Comparison of ENCODE assay signal across 16 cellular contexts in the genomic region with DNA sequence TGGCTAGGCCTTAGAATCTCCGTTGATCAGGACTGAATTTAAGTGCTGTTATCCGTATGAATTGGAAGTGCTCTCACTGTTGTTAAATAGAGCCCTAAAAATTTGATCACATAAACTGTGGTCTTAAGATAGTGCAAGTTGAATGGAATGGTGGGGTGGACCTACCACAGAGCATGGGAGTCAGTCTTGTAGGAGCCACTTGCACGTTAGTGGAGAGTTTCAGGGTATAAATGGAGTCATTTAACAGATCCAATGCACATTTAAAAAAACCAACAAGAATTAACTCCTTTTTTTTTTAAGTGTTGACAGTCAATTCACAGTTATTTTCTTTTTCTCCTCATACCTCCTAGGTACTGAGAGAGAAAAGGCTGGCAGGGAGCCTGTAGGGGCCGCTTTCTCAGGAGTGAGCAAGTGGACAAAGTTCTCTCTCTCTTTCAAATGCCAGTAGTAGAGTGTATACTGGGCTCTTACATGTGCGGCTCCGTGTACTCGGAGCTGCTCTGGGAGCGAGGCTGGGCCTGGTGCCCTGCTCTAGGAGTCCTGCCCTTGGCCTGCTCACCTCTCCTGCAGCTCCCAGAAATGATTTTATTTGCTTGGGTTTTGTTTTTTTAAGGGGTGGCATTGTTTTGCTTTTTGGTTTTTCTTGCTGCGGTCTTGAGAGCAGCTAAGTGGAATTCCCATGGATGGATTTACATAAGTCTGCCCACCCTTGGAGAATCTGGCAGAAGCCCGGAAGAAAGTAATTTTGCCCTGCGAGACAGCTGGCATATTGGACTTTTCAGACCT.
DNase-seq lines count a peak whose midpoint lies in the region; ATAC-seq and TF ChIP-seq lines count a peak whose summit lies in the region.
"Had no signal": no experiment of that assay in that cellular context is flagged by ENCODE, and none has a peak within 500 bp of the region (broad histone marks: within the 10 kb centered on the region; RNA-seq: fewer than 3 reads in every experiment).

No MANE protein-coding gene starts in this region.

- H3K4me1 ChIP-seq in endodermal cell (ENCODE audit: control insufficient read depth, insufficient read depth, low read length) (no peaks in the 10 kb centered on the region), muscle layer of colon (ENCODE audit: insufficient read depth, low read length) (peaks cover 41% of the 10 kb centered on the region), stomach (peaks cover 0 to 43% (median 25%) of the 10 kb centered on the region in 4 donors)
- H3K4me1 ChIP-seq: pancreas had no signal

- no peak for TF ChIP-seq POLR2A in stomach (IDR thresholded peaks at IDR 0.05)

- no peak for TF ChIP-seq EP300 in stomach (IDR thresholded peaks at IDR 0.05)

- no peak overlapping the region for H3K9ac ChIP-seq in endodermal cell (ENCODE audit: extremely low read depth, low read length, poor library complexity, severe bottlenecking)
- no peak overlapping the region for H3K9ac ChIP-seq in muscle layer of colon (ENCODE audit: low read length)

- peak; percentile 40 for TF ChIP-seq CTCF in endodermal cell (conservative IDR thresholded peaks at IDR 0.05)
- TF ChIP-seq CTCF in stomach (IDR thresholded peaks at IDR 0.05), result no peak

- H3K27ac Mint-ChIP-seq in endodermal cell, result no peak overlapping the region
- H3K27ac Mint-ChIP-seq in activated T-cell treated with anti-CD3 and anti-CD28 coated beads, Interleukin-2, amount 50 U/mL, for 72 hours, result no peak overlapping the region
- H3K27ac Mint-ChIP-seq: activated CD8-positive, alpha-beta T cell treated with anti-CD3 and anti-CD28 coated beads, Interleukin-2, amount 10 ng/mL, durations not matched to agents 7 days and 5 days; mesothelial cell of epicardium had no signal

- peaks cover 45% of the 10 kb centered on the region for H3K36me3 Mint-ChIP-seq in endodermal cell (ENCODE audit: low read depth)
- H3K36me3 Mint-ChIP-seq in activated T-cell treated with anti-CD3 and anti-CD28 coated beads, Interleukin-2, amount 50 U/mL, for 72 hours (ENCODE audit: insufficient read depth in 2 of 2), result peaks cover 0 to 2% of the 10 kb centered on the region in 2 donors

- no peaks in the 10 kb centered on the region for H3K9me3 Mint-ChIP-seq in endodermal cell
- no peaks in the 10 kb centered on the region for H3K9me3 Mint-ChIP-seq in activated T-cell treated with anti-CD3 and anti-CD28 coated beads, Interleukin-2, amount 50 U/mL, for 72 hours
- H3K9me3 Mint-ChIP-seq: mesothelial cell of epicardium had no signal

- peaks cover 9% of the 10 kb centered on the region for H3K36me3 ChIP-seq in MG63
- H3K36me3 ChIP-seq in endodermal cell (ENCODE audit: control insufficient read depth, insufficient read depth, low read length), result peaks cover 79% of the 10 kb centered on the region
- peaks cover under 1% of the 10 kb centered on the region for H3K36me3 ChIP-seq in muscle layer of colon (ENCODE audit: insufficient read depth, low read length)
- H3K36me3 ChIP-seq in stomach, result peaks cover 0 to 23% (median 18%) of the 10 kb centered on the region in 4 donors
- H3K36me3 ChIP-seq: pancreas had no signal

- DNase-seq in MG63, result peak; percentile 58
- DNase-seq in endodermal cell, result no peak
- no peak for DNase-seq in stomach
- no peak for DNase-seq in ecto neural progenitor cell (ENCODE audit: low spot score)
- no peak for DNase-seq in activated CD8-positive, alpha-beta memory T cell treated with anti-CD3 and anti-CD28 coated beads, Interleukin-2, amount 50 U/mL, for 4 hours
- no peak for DNase-seq in activated T-cell treated with anti-CD3 and anti-CD28 coated beads, Interleukin-2, amount 50 U/mL, for 72 hours
- DNase-seq: activated CD8-positive, alpha-beta T cell treated with anti-CD3 and anti-CD28 coated beads, Interleukin-2, amount 10 ng/mL, durations not matched to agents 7 days and 5 days; activated effector memory CD4-positive, alpha-beta T cell treated with anti-CD3 and anti-CD28 coated beads, Interleukin-2, amount 50 U/mL, for 16 hours; Kasumi-1; NCI-H146; pancreas; stimulated activated CD4-positive, alpha-beta T cell treated with anti-CD3 and anti-CD28 coated beads, Interleukin-2, amount 100 ng/mL, for 24 hours; upper lobe of left lung had no signal

- intact Hi-C loops in stomach (cut with DNase I; ENCODE audit: low total_unique reads), result no loop called here

- H3K4me3 Mint-ChIP-seq in endodermal cell, result no peak overlapping the region
- H3K4me3 Mint-ChIP-seq in activated T-cell treated with anti-CD3 and anti-CD28 coated beads, Interleukin-2, amount 50 U/mL, for 72 hours, result no peak overlapping the region
- H3K4me3 Mint-ChIP-seq: activated CD8-positive, alpha-beta T cell treated with anti-CD3 and anti-CD28 coated beads, Interleukin-2, amount 10 ng/mL, durations not matched to agents 7 days and 5 days; mesothelial cell of epicardium had no signal

- no peaks in the 10 kb centered on the region for H3K27me3 Mint-ChIP-seq in endodermal cell (ENCODE audit: insufficient read depth)
- H3K27me3 Mint-ChIP-seq in activated T-cell treated with anti-CD3 and anti-CD28 coated beads, Interleukin-2, amount 50 U/mL, for 72 hours (ENCODE audit: low read depth), result no peaks in the 10 kb centered on the region

- no peak for ATAC-seq in activated T-cell treated with anti-CD3 and anti-CD28 coated beads, Interleukin-2, amount 50 U/mL, for 72 hours (replicated peaks in 1 of 2)
- ATAC-seq in HG02884 (IDR thresholded peaks at IDR 0.05; ENCODE audit: unreplicated experiment), result no peak
- ATAC-seq: activated CD8-positive, alpha-beta T cell treated with anti-CD3 and anti-CD28 coated beads, Interleukin-2, amount 10 ng/mL, durations not matched to agents 7 days and 5 days; pancreas had no signal

- H3K27me3 ChIP-seq in MG63 (no peaks in the 10 kb centered on the region), endodermal cell (ENCODE audit: control insufficient read depth, insufficient read depth, low read length, poor library complexity, severe bottlenecking) (no peaks in the 10 kb centered on the region), muscle layer of colon (ENCODE audit: control insufficient read depth in 1 of 2, insufficient read depth in 2 of 2, low read length in 2 of 2) (no peaks in the 10 kb centered on the region), stomach (no peaks in the 10 kb centered on the region)
- H3K27me3 ChIP-seq: pancreas, upper lobe of left lung had no signal

- WGBS in endodermal cell (ENCODE audit: insufficient coverage in 1 of 2, insufficient read length in 1 of 2), 2 experiments, result 93 to 96% methylated on average over 7 to 11 of the region's 11 CpGs
- 73 to 90% (median 82%) methylated on average over 11 of the region's 11 CpGs for WGBS in stomach, 5 donors

- H3K9me3 ChIP-seq in MG63 (no peaks in the 10 kb centered on the region), endodermal cell (ENCODE audit: control insufficient read depth, low read length) (no peaks in the 10 kb centered on the region), muscle layer of colon (ENCODE audit: low read length) (no peaks in the 10 kb centered on the region), stomach (no peaks in the 10 kb centered on the region)
- H3K9me3 ChIP-seq: pancreas, upper lobe of left lung had no signal

- H3K27ac ChIP-seq in endodermal cell (ENCODE audit: low read depth, low read length) (no peak overlapping the region), muscle layer of colon (ENCODE audit: low read depth, low read length) (peak overlapping the region; percentile 61), stomach (peak overlapping the region in 4 of 5 donors; percentile 17 to 69 (median 44))
- H3K27ac ChIP-seq: pancreas had no signal

- H3K4me3 ChIP-seq in MG63, result no peak overlapping the region
- H3K4me3 ChIP-seq in endodermal cell (ENCODE audit: low read length), result no peak overlapping the region
- no peak overlapping the region for H3K4me3 ChIP-seq in muscle layer of colon (ENCODE audit: low read depth in 1 of 2, low read length in 2 of 2)
- no peak overlapping the region for H3K4me3 ChIP-seq in stomach
- H3K4me3 ChIP-seq: pancreas, upper lobe of left lung had no signal

- peaks cover 38% of the 10 kb centered on the region for H3K4me1 Mint-ChIP-seq in endodermal cell
- H3K4me1 Mint-ChIP-seq in activated T-cell treated with anti-CD3 and anti-CD28 coated beads, Interleukin-2, amount 50 U/mL, for 72 hours (ENCODE audit: low read depth), result no peaks in the 10 kb centered on the region
